Comparison of ENCODE assay signal across 37 cellular contexts in genomic region chrX:128019218-128019617, GRCh38. TPM values are rescaled to one million over a fixed set of nuclear protein-coding genes. Genes with fewer than 3 reads are reported as not detected.
"Had no signal": no experiment of that assay in that cellular context is flagged by ENCODE, and none has a peak within 500 bp of the region (broad histone marks: within the 10 kb centered on the region; RNA-seq: fewer than 3 reads in every experiment).

No MANE protein-coding gene starts in this region.

- H3K4me1 ChIP-seq: adrenal gland, body of pancreas, breast epithelium had no signal

- H3K4me3 ChIP-seq: adrenal gland, body of pancreas, breast epithelium had no signal

- H3K36me3 ChIP-seq: adrenal gland, brain microvascular endothelial cell, breast epithelium had no signal

- FAIRE-seq: TTC549 had no signal

- H3K27ac ChIP-seq: adrenal gland, body of pancreas, brain microvascular endothelial cell, breast epithelium, VCaP had no signal

- DNase-seq: activated B cell treated with CpG ODN at 0.5 μM for 24 hours; activated CD4-positive, alpha-beta memory T cell treated with anti-CD3 and anti-CD28 coated beads for 36 hours; activated CD4-positive, alpha-beta T cell treated with anti-CD3 and anti-CD28 coated beads for 4 hours; activated CD4-positive, alpha-beta T cell treated with anti-CD3 and anti-CD28 coated beads, Interleukin-2, amount 10 ng/mL, durations not matched to agents 24 days and 14 days; activated CD4-positive, alpha-beta T cell treated with anti-CD3 and anti-CD28 coated beads, Interleukin-2, amount 50 U/mL, for 1 hour; activated CD4-positive, alpha-beta T cell treated with anti-CD3 and anti-CD28 coated beads, Interleukin-2, amount 50 U/mL, for 4 hours; activated CD4-positive, CD25-positive, alpha-beta regulatory T cell treated with anti-CD3 and anti-CD28 coated beads, Interleukin-2, amount 50 U/mL, for 72 hours; activated CD8-positive, alpha-beta memory T cell treated with anti-CD3 and anti-CD28 coated beads, Interleukin-2, amount 50 U/mL, for 4 hours; activated CD8-positive, alpha-beta T cell treated with anti-CD3 and anti-CD28 coated beads for 36 hours; activated effector memory CD4-positive, alpha-beta T cell treated with anti-CD3 and anti-CD28 coated beads, Interleukin-2, amount 50 U/mL, for 16 hours; activated gamma-delta T cell treated with Interleukin-2 at 50 U/mL for 16 hours; activated naive CD4-positive, alpha-beta T cell; activated naive CD4-positive, alpha-beta T cell treated with anti-CD3 and anti-CD28 coated beads for 36 hours; activated naive CD4-positive, alpha-beta T cell treated with anti-CD3 and anti-CD28 coated beads, Interleukin-2, amount 50 U/mL, for 16 hours; activated naive CD8-positive, alpha-beta T cell treated with anti-CD3 and anti-CD28 coated beads for 36 hours; activated T-cell treated with anti-CD3 and anti-CD28 coated beads for 4 hours; activated T-cell treated with anti-CD3 and anti-CD28 coated beads, Interleukin-2, amount 50 U/mL, for 1 hour; activated T-cell treated with anti-CD3 and anti-CD28 coated beads, Interleukin-2, amount 50 U/mL, for 4 hours; activated T-cell treated with anti-CD3 and anti-CD28 coated beads, Interleukin-2, amount 50 U/mL, for 72 hours; adrenal gland; amniotic stem cell; aorta; body of pancreas; brain microvascular endothelial cell; central memory CD4-positive, alpha-beta T cell; T-helper 2 cell; T-helper 9 cell had no signal

- ATAC-seq: activated CD8-positive, alpha-beta T cell treated with anti-CD3 and anti-CD28 coated beads for 36 hours; activated naive CD4-positive, alpha-beta T cell treated with anti-CD3 and anti-CD28 coated beads, Interleukin-2, amount 50 U/mL, for 72 hours; activated T-cell treated with anti-CD3 and anti-CD28 coated beads, Interleukin-2, amount 50 U/mL, for 4 hours; activated T-cell treated with anti-CD3 and anti-CD28 coated beads, Interleukin-2, amount 50 U/mL, for 72 hours; activated T-helper 17 cell treated with anti-CD3 and anti-CD28 coated beads, Interleukin-2, amount 50 U/mL, for 72 hours; body of pancreas had no signal

- H3K27me3 ChIP-seq: adrenal gland, body of pancreas, brain microvascular endothelial cell, breast epithelium had no signal

- H3K9me3 ChIP-seq: adrenal gland, body of pancreas had no signal

RNA-seq across cellular contexts. Expression of gene ACTRT1, which starts 33.0 kb away (rescaled TPM):
- total RNA-seq: activated B cell treated with CpG ODN at 0.5 μM for 24 hours; activated CD4-positive, alpha-beta memory T cell treated with anti-CD3 and anti-CD28 coated beads for 36 hours; activated CD4-positive, alpha-beta T cell treated with anti-CD3 and anti-CD28 coated beads, Interleukin-2, amount 10 ng/mL, durations not matched to agents 24 days and 14 days; activated CD8-positive, alpha-beta memory T cell treated with anti-CD3 and anti-CD28 coated beads for 36 hours; activated CD8-positive, alpha-beta T cell treated with anti-CD3 and anti-CD28 coated beads for 36 hours; activated naive CD4-positive, alpha-beta T cell treated with anti-CD3 and anti-CD28 coated beads for 36 hours; activated naive CD4-positive, alpha-beta T cell treated with anti-CD3 and anti-CD28 coated beads, Interleukin-2, amount 50 U/mL, for 72 hours; activated naive CD8-positive, alpha-beta T cell treated with anti-CD3 and anti-CD28 coated beads for 36 hours; activated T-cell treated with anti-CD3 and anti-CD28 coated beads, Interleukin-2, amount 50 U/mL, for 4 hours; activated T-cell treated with anti-CD3 and anti-CD28 coated beads, Interleukin-2, amount 50 U/mL, for 72 hours; activated T-helper 1 cell treated with anti-CD3 and anti-CD28 coated beads, Interleukin-12 subunit alpha, Interleukin-12 subunit beta, Interleukin-2, Interleukin-4 antibody, amounts not matched to agents 30 ng/mL and 10 ng/mL and 1 ng/mL, durations not matched to agents 14 hours and 24 hours and 36 hours; activated T-helper 17 cell treated with anti-CD3 and anti-CD28 coated beads, Interleukin-2, amount 50 U/mL, for 72 hours; adrenal gland; aorta; astrocyte; body of pancreas; breast epithelium; cardiac septum; cerebellum had no signal
- polyA plus RNA-seq: adrenal gland had no signal
